In the genomic region with DNA sequence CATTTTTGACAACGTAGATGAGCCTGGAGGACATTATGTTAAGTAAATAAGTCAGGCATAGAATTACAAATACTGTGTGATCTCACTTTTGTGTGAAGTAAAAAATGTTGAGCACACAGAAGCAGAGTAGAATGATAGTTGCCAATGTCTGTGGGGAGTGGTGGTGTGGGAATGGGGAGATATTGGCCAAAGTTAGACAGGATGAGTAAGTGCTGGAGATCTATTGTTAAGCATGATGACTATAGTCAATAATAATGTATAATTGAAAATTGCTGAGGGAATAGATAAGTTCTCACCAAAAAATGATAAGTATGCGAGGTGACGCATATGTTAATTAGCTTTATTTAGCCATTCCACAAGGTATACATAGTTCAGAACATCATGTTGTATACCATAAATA, we compare ENCODE assay signal across 23 cellular contexts.
A peak's percentile ranks its signal among the peaks of the same experiment; 100 is the strongest.
DNase-seq lines count a peak whose midpoint lies in the region; ATAC-seq and TF ChIP-seq lines count a peak whose summit lies in the region.
"Had no signal": no experiment of that assay in that cellular context is flagged by ENCODE, and none has a peak within 500 bp of the region (broad histone marks: within the 10 kb centered on the region; RNA-seq: fewer than 3 reads in every experiment).

No MANE protein-coding gene starts in this region.

- H3K4me2 ChIP-seq in SK-N-SH, result peak overlapping the region; percentile 48; the same call in 1 of the 2 replicates
- H3K4me2 ChIP-seq in smooth muscle cell, result peak overlapping the region; percentile 68

- peaks cover 0 to 9% of the 10 kb centered on the region in 2 experiments; a peak in 1 of 4 replicates for H3K4me1 ChIP-seq in SK-N-SH (ENCODE audit: control insufficient read depth in 1 of 2, insufficient read depth in 2 of 2, low read depth in 1 of 2, low read length in 1 of 2)
- peaks cover 13% of the 10 kb centered on the region for H3K4me1 ChIP-seq in smooth muscle cell (ENCODE audit: low read depth)
- H3K4me1 ChIP-seq: suprapubic skin, vagina had no signal

- H3K4me1 Mint-ChIP-seq in stimulated activated naive B cell treated with anti-CD40 and anti-IgM and Interleukin-4, amounts not matched to agents 10 μg/mL and 1 μg/mL and 100 μg/mL, for 72 hours, result no peaks in the 10 kb centered on the region

- no peaks in the 10 kb centered on the region for H3K9me2 ChIP-seq in SK-N-SH

- no peak for DNase-seq in Right ventricle myocardium superior
- no peak for DNase-seq in Right ventricle myocardium inferior (ENCODE audit: missing footprints)
- no peak for DNase-seq in SK-N-SH
- DNase-seq in fibroblast of the aortic adventitia (ENCODE audit: low read depth), result peak; percentile 81
- DNase-seq in smooth muscle cell (lab: John Stamatoyannopoulos, UW; ENCODE audit: unreplicated experiment), result no peak
- no peak for DNase-seq in stimulated activated naive B cell treated with anti-CD40 and anti-IgM and Interleukin-4, amounts not matched to agents 10 μg/mL and 1 μg/mL and 100 μg/mL, for 72 hours
- DNase-seq: activated CD4-positive, CD25-positive, alpha-beta regulatory T cell treated with anti-CD3 and anti-CD28 coated beads, Interleukin-2, amount 50 U/mL, for 72 hours; activated naive CD4-positive, alpha-beta T cell treated with anti-CD3 and anti-CD28 coated beads for 36 hours; activated T-cell treated with anti-CD3 and anti-CD28 coated beads, Interleukin-2, amount 50 U/mL, for 48 hours; anterior cingulate cortex; effector CD8-positive, alpha-beta T cell; GDM1; mucosa of descending colon; NCI-H1092 treated with DMSO at 0.1 percent for 48 hours; NCI-H2029 treated with DMSO at 0.1 percent for 48 hours; NCI-H345 had no signal

- H4K20me1 ChIP-seq in SK-N-SH (ENCODE audit: insufficient read depth) (no peaks in the 10 kb centered on the region), smooth muscle cell (ENCODE audit: low read depth) (no peaks in the 10 kb centered on the region)

- peak; percentile 24 for ATAC-seq in Right ventricle myocardium superior (ENCODE audit: poor library complexity)
- ATAC-seq in Right ventricle myocardium inferior, result no peak
- no peak for ATAC-seq in GM18909 (IDR thresholded peaks at IDR 0.05; ENCODE audit: poor library complexity, unreplicated experiment)
- ATAC-seq in stimulated activated naive B cell treated with anti-CD40 and anti-IgM and Interleukin-4, amounts not matched to agents 10 μg/mL and 1 μg/mL and 100 μg/mL, for 72 hours (replicated peaks), result no peak
- ATAC-seq in HG02970 (IDR thresholded peaks at IDR 0.05; ENCODE audit: low FRiP score, unreplicated experiment), result no peak
- ATAC-seq: GM12878, mucosa of descending colon, Panc1 had no signal

- intact Hi-C loops in Right ventricle myocardium superior (cut with DNase I), result no loop called here
- intact Hi-C loops in Right ventricle myocardium inferior (cut with DNase I), result no loop called here

- H3K9ac ChIP-seq in SK-N-SH (peak overlapping the region; percentile 53), smooth muscle cell (ENCODE audit: low read depth) (peak overlapping the region; percentile 70)

- no peak for TF ChIP-seq RAD21 in SK-N-SH (IDR thresholded peaks at IDR 0.05; ENCODE audit: low read length)

- no peaks in the 10 kb centered on the region for H3K36me3 Mint-ChIP-seq in stimulated activated naive B cell treated with anti-CD40 and anti-IgM and Interleukin-4, amounts not matched to agents 10 μg/mL and 1 μg/mL and 100 μg/mL, for 72 hours

- no peaks in the 10 kb centered on the region for H3K27me3 ChIP-seq in SK-N-SH (ENCODE audit: insufficient read depth)
- no peaks in the 10 kb centered on the region for H3K27me3 ChIP-seq in smooth muscle cell (ENCODE audit: low read depth)
- H3K27me3 ChIP-seq: suprapubic skin, vagina had no signal

- TF ChIP-seq CTCF in SK-N-SH (IDR thresholded peaks at IDR 0.05), result no peak
- TF ChIP-seq CTCF in fibroblast of the aortic adventitia (IDR thresholded peaks at IDR 0.05; ENCODE audit: insufficient read depth, low read length), result no peak
- no peak for TF ChIP-seq CTCF in smooth muscle cell (IDR thresholded peaks at IDR 0.05; ENCODE audit: borderline replicate concordance, insufficient read depth, poor library complexity, severe bottlenecking)

- no peak overlapping the region for H3K4me3 Mint-ChIP-seq in stimulated activated naive B cell treated with anti-CD40 and anti-IgM and Interleukin-4, amounts not matched to agents 10 μg/mL and 1 μg/mL and 100 μg/mL, for 72 hours
- H3K4me3 Mint-ChIP-seq: activated naive CD4-positive, alpha-beta T cell treated with anti-CD3 and anti-CD28 coated beads for 36 hours had no signal

- POLR2A ChIA-PET in SK-N-SH (lab: Yijun Ruan, JAX), result no interaction called here

- H3F3A ChIP-seq in SK-N-SH (replicated peaks; ENCODE audit: insufficient read depth) (peaks cover 19% of the 10 kb centered on the region), smooth muscle cell (ENCODE audit: low read depth) (no peaks in the 10 kb centered on the region)

- peaks cover 0 to 2% of the 10 kb centered on the region in 2 donors for H3K9me3 Mint-ChIP-seq in stimulated activated naive B cell treated with anti-CD40 and anti-IgM and Interleukin-4, amounts not matched to agents 10 μg/mL and 1 μg/mL and 100 μg/mL, for 72 hours
- H3K9me3 Mint-ChIP-seq: activated naive CD4-positive, alpha-beta T cell treated with anti-CD3 and anti-CD28 coated beads for 36 hours had no signal

- H3K36me3 ChIP-seq in SK-N-SH (replicated peaks in 1 of 2; ENCODE audit: control insufficient read depth in 1 of 2, insufficient read depth in 2 of 2, low read length in 1 of 2) (no peaks in the 10 kb centered on the region), smooth muscle cell (ENCODE audit: low read depth) (no peaks in the 10 kb centered on the region)
- H3K36me3 ChIP-seq: suprapubic skin, vagina had no signal

- H3K27ac Mint-ChIP-seq in stimulated activated naive B cell treated with anti-CD40 and anti-IgM and Interleukin-4, amounts not matched to agents 10 μg/mL and 1 μg/mL and 100 μg/mL, for 72 hours, result no peak overlapping the region
- H3K27ac Mint-ChIP-seq: activated naive CD4-positive, alpha-beta T cell treated with anti-CD3 and anti-CD28 coated beads for 36 hours had no signal

- H3K79me2 ChIP-seq in SK-N-SH (ENCODE audit: insufficient read depth) (peaks cover 19% of the 10 kb centered on the region), smooth muscle cell (ENCODE audit: low read depth) (no peaks in the 10 kb centered on the region)

- H3K4me3 ChIP-seq in SK-N-SH (ENCODE audit: low read depth in 2 of 2, low read length in 1 of 2) (0 out of 4 replicates have a peak overlapping the region, but pooled peaks of 1 of the 2 experiments have one; percentile 11), fibroblast of the aortic adventitia (ENCODE audit: low read depth, low read length) (no peak overlapping the region), smooth muscle cell (no peak overlapping the region)
- H3K4me3 ChIP-seq: GM12878, mucosa of descending colon, suprapubic skin, vagina had no signal

- peak overlapping the region; percentile 54 for H2AFZ ChIP-seq in SK-N-SH (ENCODE audit: low read depth)
- no peak overlapping the region for H2AFZ ChIP-seq in smooth muscle cell (ENCODE audit: low read depth)

- peaks cover 12 to 16% of the 10 kb centered on the region in 2 donors for H3K27me3 Mint-ChIP-seq in stimulated activated naive B cell treated with anti-CD40 and anti-IgM and Interleukin-4, amounts not matched to agents 10 μg/mL and 1 μg/mL and 100 μg/mL, for 72 hours

- TF ChIP-seq EP300 in SK-N-SH (IDR thresholded peaks at IDR 0.05; ENCODE audit: borderline replicate concordance in 1 of 2, low read depth in 1 of 2, low read length in 1 of 2), result no peak

- 87% methylated on average over 3 of the region's 3 CpGs for whole genome bisulfite sequencing in SK-N-SH (ENCODE audit: low lambda C conversion rate)
- WGBS in smooth muscle cell (ENCODE audit: low lambda C conversion rate), result 93% methylated on average over 3 of the region's 3 CpGs

- H3K27ac ChIP-seq in SK-N-SH (ENCODE audit: low read depth in 2 of 2, low read length in 1 of 2) (peak overlapping the region in 1 of 2 experiments; percentile 71; a peak in 2 of 4 replicates), smooth muscle cell (ENCODE audit: low read depth) (peak overlapping the region; percentile 93)
- H3K27ac ChIP-seq: C4-2B, suprapubic skin, vagina had no signal

- H3K9me3 ChIP-seq in SK-N-SH (no peaks in the 10 kb centered on the region), smooth muscle cell (replicated peaks; ENCODE audit: low read depth) (no peaks in the 10 kb centered on the region)
- H3K9me3 ChIP-seq: mucosa of descending colon, suprapubic skin, vagina had no signal

- CTCF ChIA-PET in SK-N-SH (lab: Yijun Ruan, JAX), result no interaction called here

TF ChIP-seq in SK-N-SH, 30 proteins besides CTCF, POLR2A, EP300 and RAD21:
- TF ChIP-seq FOSL2 (IDR thresholded peaks at IDR 0.05; ENCODE audit: borderline replicate concordance, low read depth), result 0 out of 2 replicates have a peak, but pooled peaks have one; percentile 13
- TF ChIP-seq NRF1 (IDR thresholded peaks at IDR 0.05; ENCODE audit: low read depth, low read length), result no peak
